Comparison of ENCODE assay signal across 18 cellular contexts in the genomic region with DNA sequence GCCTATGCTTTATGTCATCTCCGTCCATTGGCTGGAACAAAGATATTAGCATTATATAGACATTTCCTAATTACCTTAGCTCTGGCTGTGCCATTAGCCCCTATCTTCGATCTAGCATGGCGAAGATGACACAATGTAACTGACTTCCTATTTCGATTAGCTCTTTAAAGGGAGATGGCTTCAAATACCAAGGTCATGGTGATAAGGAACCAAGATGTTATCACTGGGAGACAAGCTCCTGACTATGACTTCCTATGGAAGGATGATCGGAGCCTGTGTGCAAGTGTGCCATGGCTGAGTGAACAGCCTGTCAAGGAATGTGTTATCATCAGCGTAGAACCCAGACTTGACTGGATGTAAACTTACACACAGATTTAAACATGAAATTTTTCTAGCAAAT.
DNase-seq lines count a peak whose midpoint lies in the region; ATAC-seq and TF ChIP-seq lines count a peak whose summit lies in the region.
"Had no signal": no experiment of that assay in that cellular context is flagged by ENCODE, and none has a peak within 500 bp of the region (broad histone marks: within the 10 kb centered on the region; RNA-seq: fewer than 3 reads in every experiment).

No MANE protein-coding gene starts in this region.

- H3K27ac ChIP-seq in IMR-90 (ENCODE audit: insufficient read depth, low read length) (no peak overlapping the region), SK-N-SH (ENCODE audit: low read depth in 2 of 2, low read length in 1 of 2) (peak overlapping the region in 1 of 2 experiments; percentile 59; a peak in 2 of 4 replicates), mesendoderm (ENCODE audit: low read depth, low read length) (no peak overlapping the region), transverse colon (no peak overlapping the region)
- H3K27ac ChIP-seq: BLaER1, C4-2B had no signal

- no peaks in the 10 kb centered on the region for H3K9me1 ChIP-seq in IMR-90 (ENCODE audit: insufficient read depth, low read length)

- BruUV-seq in IMR-90 (replicated peaks; lab: Mats Ljungman, UMichigan): no TSS peak

- H2BK15ac ChIP-seq in IMR-90 (ENCODE audit: low read depth, low read length): no peak overlapping the region; the same call in 2 of the 3 replicates
- H2BK15ac ChIP-seq in mesendoderm (replicated peaks; ENCODE audit: low read depth): no peak overlapping the region

- in situ Hi-C loops in IMR-90 (cut with MboI; ENCODE audit: low sequenced_read_pairs) (no loop called here), transverse colon (cut with MboI; ENCODE audit: low pct_ligation_motif_present in 1 of 4, low pct_unique_long_range_greater_than_20kb in 1 of 4, low sequenced_read_pairs in 3 of 4) (no loop called here)

- peak overlapping the region; percentile 41; the same call in 1 of the 2 replicates for H2AK5ac ChIP-seq in IMR-90 (ENCODE audit: low read depth, low read length)
- H2AK5ac ChIP-seq in mesendoderm (ENCODE audit: low read length): no peak overlapping the region

- no peak overlapping the region for H3K56ac ChIP-seq in IMR-90 (ENCODE audit: extremely low read depth, insufficient read depth, low read length)
- no peak overlapping the region for H3K56ac ChIP-seq in mesendoderm (ENCODE audit: low read length)

- intact Hi-C loops in IMR-90 (cut with micrococcal nuclease): no loop called here
- intact Hi-C loops in transverse colon (cut with DNase I; ENCODE audit: low total_unique reads): no loop called here

- no peaks in the 10 kb centered on the region for H3K9me3 ChIP-seq in IMR-90 (ENCODE audit: control insufficient read depth, insufficient read depth, low read length)
- no peaks in the 10 kb centered on the region for H3K9me3 ChIP-seq in SK-N-SH
- H3K9me3 ChIP-seq in transverse colon: no peaks in the 10 kb centered on the region
- H3K9me3 ChIP-seq: BLaER1, Caco-2 had no signal

- H2BK5ac ChIP-seq in IMR-90 (ENCODE audit: low read depth, low read length, poor library complexity, severe bottlenecking): no peak overlapping the region
- H2BK5ac ChIP-seq in mesendoderm (ENCODE audit: low read length): no peak overlapping the region

- no peak overlapping the region for H3K14ac ChIP-seq in IMR-90 (replicated peaks; ENCODE audit: low read depth, low read length)

- peak overlapping the region; percentile 43; the same call in 1 of the 2 replicates for H4K91ac ChIP-seq in IMR-90 (ENCODE audit: insufficient read depth, low read depth, low read length)

- H3K4me3 ChIP-seq in IMR-90 (ENCODE audit: insufficient read depth, low read depth, low read length) (no peak overlapping the region), SK-N-SH (ENCODE audit: low read depth in 2 of 2, low read length in 1 of 2) (no peak overlapping the region), mesendoderm (ENCODE audit: low read length) (no peak overlapping the region), transverse colon (no peak overlapping the region)
- H3K4me3 ChIP-seq: BLaER1, GM12878 had no signal

- no peak overlapping the region for H3K18ac ChIP-seq in IMR-90 (ENCODE audit: low read depth, low read length)
- H3K18ac ChIP-seq in mesendoderm (ENCODE audit: low read length): no peak overlapping the region

- H3K79me1 ChIP-seq in IMR-90 (ENCODE audit: low read depth in 1 of 2, low read length in 2 of 2) (no peaks in the 10 kb centered on the region), mesendoderm (ENCODE audit: low read length) (no peaks in the 10 kb centered on the region)

- H3K23ac ChIP-seq in IMR-90 (ENCODE audit: low read depth, low read length): no peak overlapping the region
- no peak overlapping the region for H3K23ac ChIP-seq in mesendoderm (ENCODE audit: low read length)

- no peaks in the 10 kb centered on the region for H3K36me3 ChIP-seq in IMR-90 (ENCODE audit: control insufficient read depth, insufficient read depth, low read length)
- H3K36me3 ChIP-seq in SK-N-SH (replicated peaks in 1 of 2; ENCODE audit: control insufficient read depth in 1 of 2, insufficient read depth in 2 of 2, low read length in 1 of 2): no peaks in the 10 kb centered on the region
- no peaks in the 10 kb centered on the region for H3K36me3 ChIP-seq in mesendoderm (ENCODE audit: control insufficient read depth, insufficient read depth, low read length)
- H3K36me3 ChIP-seq in transverse colon: no peaks in the 10 kb centered on the region
- H3K36me3 ChIP-seq: BLaER1 had no signal

- H3K4me2 ChIP-seq in IMR-90 (ENCODE audit: low read depth, low read length) (no peak overlapping the region), SK-N-SH (no peak overlapping the region), mesendoderm (ENCODE audit: low read length) (no peak overlapping the region)
- H3K4me2 ChIP-seq: BLaER1 had no signal

- H2AFZ ChIP-seq in IMR-90 (replicated peaks; ENCODE audit: low read length, poor library complexity): no peak overlapping the region
- no peak overlapping the region; the same call in 1 of the 2 replicates for H2AFZ ChIP-seq in SK-N-SH (ENCODE audit: low read depth)

- H2AK9ac ChIP-seq in IMR-90 (replicated peaks; ENCODE audit: low read depth, low read length, poor library complexity): no peak overlapping the region

- H2BK120ac ChIP-seq in IMR-90 (ENCODE audit: low read depth, low read length) (no peak overlapping the region; the same call in 1 of the 2 replicates), mesendoderm (ENCODE audit: low read depth, low read length) (no peak overlapping the region)

- H3K4ac ChIP-seq in IMR-90 (ENCODE audit: low read depth, low read length) (peak overlapping the region; percentile 14; the same call in 1 of the 2 replicates), mesendoderm (ENCODE audit: low read depth, low read length) (no peak overlapping the region)

- TF ChIP-seq EP300 in SK-N-SH (IDR thresholded peaks at IDR 0.05; ENCODE audit: borderline replicate concordance in 1 of 2, low read depth in 1 of 2, low read length in 1 of 2) (peak in 1 of 2 experiments; percentile 41; a peak in 1 of 4 replicates), transverse colon (IDR thresholded peaks at IDR 0.05; ENCODE audit: low read depth) (no peak)

- no peaks in the 10 kb centered on the region for H4K20me1 ChIP-seq in IMR-90 (ENCODE audit: insufficient read depth, low read length)
- H4K20me1 ChIP-seq in SK-N-SH (ENCODE audit: insufficient read depth): no peaks in the 10 kb centered on the region
- H4K20me1 ChIP-seq: BLaER1 had no signal

- no peak for TF ChIP-seq POLR2A in IMR-90 (IDR thresholded peaks at IDR 0.05; ENCODE audit: low read depth, low read length)
- TF ChIP-seq POLR2A in transverse colon (IDR thresholded peaks at IDR 0.05): no peak

- ATAC-seq in IMR-90 (ENCODE audit: low read depth): no peak
- no peak for ATAC-seq in GM19324 (IDR thresholded peaks at IDR 0.05; ENCODE audit: low FRiP score, unreplicated experiment)
- ATAC-seq in GM19328 (IDR thresholded peaks at IDR 0.05; ENCODE audit: unreplicated experiment): no peak
- ATAC-seq: CD8-positive, alpha-beta T cell; GM12878 had no signal

- DNase-seq in IMR-90 (no peak), SK-N-SH (peak; percentile 25), mesendoderm (peak; percentile 11), transverse colon (no peak)
- DNase-seq: Caco-2; CD4-positive, CD25-positive, alpha-beta regulatory T cell; CD8-positive, alpha-beta T cell; DMS153; EL; GDM1; GOT3; H7; HCEC 1CT had no signal

- CTCF ChIA-PET in IMR-90 (lab: Yijun Ruan, JAX): interaction anchor here (0.7 kb wide), 1 partner anchor 126 kb away, joined by 3 read pairs; no protein-coding TSS in a partner anchor
- CTCF ChIA-PET in SK-N-SH (lab: Yijun Ruan, JAX): no interaction called here

- no peak overlapping the region; the same call in 1 of the 2 replicates for H2BK20ac ChIP-seq in IMR-90 (ENCODE audit: low read depth, low read length)

- H3K79me2 ChIP-seq in SK-N-SH (ENCODE audit: insufficient read depth): no peaks in the 10 kb centered on the region
- H3K79me2 ChIP-seq in mesendoderm (ENCODE audit: control insufficient read depth, insufficient read depth, low read length): no peaks in the 10 kb centered on the region

- H4K5ac ChIP-seq in IMR-90 (ENCODE audit: low read depth, low read length) (peak overlapping the region; percentile 20; the same call in 1 of the 2 replicates), mesendoderm (ENCODE audit: low read length) (no peak overlapping the region)

- peaks cover 13% of the 10 kb centered on the region for H3F3A ChIP-seq in SK-N-SH (replicated peaks; ENCODE audit: insufficient read depth)

- dilution Hi-C loops in IMR-90 (cut with HindIII; ENCODE audit: low sequenced_read_pairs, unreplicated experiment): no loop called here

- POLR2A ChIA-PET in IMR-90 (lab: Charles Lee; ENCODE audit: unreplicated experiment) (no interaction called here), SK-N-SH (lab: Yijun Ruan, JAX) (no interaction called here)

- H4K8ac ChIP-seq in IMR-90 (ENCODE audit: low read depth in 2 of 2, low read length in 2 of 2): no peak overlapping the region
- no peak overlapping the region for H4K8ac ChIP-seq in mesendoderm (ENCODE audit: low read depth, low read length)

- H3K27me3 ChIP-seq in IMR-90 (ENCODE audit: control insufficient read depth, insufficient read depth, low read length): no peaks in the 10 kb centered on the region
- H3K27me3 ChIP-seq in SK-N-SH (ENCODE audit: insufficient read depth): no peaks in the 10 kb centered on the region
- H3K27me3 ChIP-seq in mesendoderm (ENCODE audit: insufficient read depth, low read length, poor library complexity): no peaks in the 10 kb centered on the region
- no peaks in the 10 kb centered on the region for H3K27me3 ChIP-seq in transverse colon
- H3K27me3 ChIP-seq: BLaER1 had no signal

- peaks cover 2% of the 10 kb centered on the region; the same call in 1 of the 2 replicates for H3K4me1 ChIP-seq in IMR-90 (ENCODE audit: control insufficient read depth, insufficient read depth, low read length)
- H3K4me1 ChIP-seq in SK-N-SH (ENCODE audit: control insufficient read depth in 1 of 2, insufficient read depth in 2 of 2, low read depth in 1 of 2, low read length in 1 of 2): peaks cover 2 to 24% of the 10 kb centered on the region in 2 experiments; a peak in 3 of 4 replicates
- H3K4me1 ChIP-seq in mesendoderm (ENCODE audit: control insufficient read depth, low read depth, low read length): no peaks in the 10 kb centered on the region
- no peaks in the 10 kb centered on the region for H3K4me1 ChIP-seq in transverse colon
- H3K4me1 ChIP-seq: BLaER1, Caco-2 had no signal

- no peak for TF ChIP-seq RAD21 in IMR-90 (IDR thresholded peaks at IDR 0.05; ENCODE audit: low read length)
- TF ChIP-seq RAD21 in SK-N-SH (IDR thresholded peaks at IDR 0.05; ENCODE audit: low read length): no peak

- no peak overlapping the region for H3K9ac ChIP-seq in IMR-90 (ENCODE audit: low read depth, low read length)
- no peak overlapping the region for H3K9ac ChIP-seq in SK-N-SH
- H3K9ac ChIP-seq in mesendoderm (ENCODE audit: low read length): no peak overlapping the region
- H3K9ac ChIP-seq: BLaER1 had no signal

- no peaks in the 10 kb centered on the region for H3K9me2 ChIP-seq in SK-N-SH

- 80% methylated on average over 1 of the region's 6 CpGs; no CpG with 5 or more reads in 1 of the 2 experiments for WGBS in IMR-90 (ENCODE audit: extremely low coverage in 2 of 2, insufficient read length in 1 of 2), 2 experiments
- WGBS in SK-N-SH (ENCODE audit: low lambda C conversion rate): 67% methylated on average over 6 of the region's 6 CpGs
- no CpG with 5 or more reads among the region's 6 CpGs for WGBS in mesendoderm (ENCODE audit: extremely low coverage, insufficient coverage, low lambda C conversion rate)
- 82 to 87% methylated on average over 3 to 6 of the region's 6 CpGs for WGBS in transverse colon (ENCODE audit: low coverage in 1 of 2), 2 donors

- TF ChIP-seq CTCF in IMR-90 (conservative IDR thresholded peaks at IDR 0.05; ENCODE audit: low read depth, low read length) (no peak), SK-N-SH (IDR thresholded peaks at IDR 0.05) (no peak), transverse colon (IDR thresholded peaks at IDR 0.05) (no peak)

Comparison
In these comparisons a context has a peak if more than half of its experiments do, and no peak if none do; other contexts are left out.
1. DNase-seq: peak in SK-N-SH (single experiment) and mesendoderm (single experiment); none in IMR-90 (single experiment) and transverse colon (single experiment).